15 cellular contexts compared by ENCODE assay signal in the genomic region with DNA sequence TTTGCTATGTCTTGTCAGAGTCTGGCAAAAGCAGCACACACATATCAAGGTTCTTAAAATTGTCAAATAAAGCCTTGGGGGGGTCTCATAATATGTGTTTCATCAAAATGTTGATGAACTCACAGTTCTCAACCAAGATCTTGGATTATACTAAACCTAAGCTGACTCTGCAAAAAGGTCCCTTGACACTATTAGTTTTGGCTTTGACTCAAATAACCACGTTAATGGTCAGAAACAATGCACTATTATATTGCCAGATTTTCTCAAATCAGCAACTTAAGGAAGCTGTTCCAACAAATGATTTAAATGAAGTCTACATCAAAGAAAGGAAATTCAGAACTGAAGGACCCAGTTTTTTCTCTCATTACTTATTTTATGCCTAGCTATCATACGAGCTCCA.
"Had no signal": no experiment of that assay in that cellular context is flagged by ENCODE, and none has a peak within 500 bp of the region (broad histone marks: within the 10 kb centered on the region; RNA-seq: fewer than 3 reads in every experiment).

No MANE protein-coding gene starts in this region.

- DNase-seq: activated CD4-positive, alpha-beta T cell treated with anti-CD3 and anti-CD28 coated beads, Interleukin-2, amount 10 ng/mL, durations not matched to agents 7 days and 5 days; activated CD4-positive, CD25-positive, alpha-beta regulatory T cell; activated CD8-positive, alpha-beta memory T cell treated with anti-CD3 and anti-CD28 coated beads for 24 hours; activated naive CD4-positive, alpha-beta T cell treated with Interleukin-2 at 50 U/mL for 16 hours; cerebellar nuclear complex; foreskin keratinocyte; heart left ventricle; natural killer cell; occipital lobe; psoas muscle; stimulated activated CD4-positive, alpha-beta T cell treated with anti-CD3 and anti-CD28 coated beads, Interleukin-4, amount 100 ng/mL, for 24 hours; stimulated activated naive CD8-positive, alpha-beta T cell treated with anti-CD3 and anti-CD28 coated beads, Interleukin-15, amount 100 ng/mL, for 72 hours; T-helper 2 cell; testis; upper lobe of right lung had no signal

- ATAC-seq: foreskin keratinocyte; heart left ventricle; natural killer cell; psoas muscle; stimulated activated naive CD8-positive, alpha-beta T cell treated with anti-CD3 and anti-CD28 coated beads, Interleukin-15, amount 100 ng/mL, for 72 hours; upper lobe of right lung had no signal

- H3K4me3 ChIP-seq: heart left ventricle, psoas muscle, testis, upper lobe of right lung had no signal
